ENCODE assay signal across 13 cellular contexts in the genomic region with DNA sequence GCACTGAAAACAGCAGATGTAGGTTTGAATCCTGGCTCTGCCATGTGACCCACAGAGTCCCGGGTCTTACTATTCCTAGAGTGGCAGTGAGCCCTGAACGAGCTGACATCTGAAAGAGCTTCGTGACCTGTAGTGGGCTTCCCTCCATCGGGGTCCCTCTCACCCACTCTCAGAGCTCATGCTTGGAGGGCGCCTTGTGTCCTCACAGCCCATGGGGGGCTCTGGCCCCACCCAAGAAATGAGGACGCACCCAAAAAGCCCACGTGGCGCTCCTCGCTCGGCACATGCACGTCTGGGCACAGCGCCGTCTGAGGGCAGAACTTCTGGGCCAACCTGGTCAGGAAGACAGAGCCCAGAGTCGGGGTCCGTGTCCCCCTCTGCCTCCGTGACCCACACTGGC. TPM values are rescaled to one million over a fixed set of nuclear protein-coding genes. Genes with fewer than 3 reads are reported as not detected.
DNase-seq lines count a peak whose midpoint lies in the region; ATAC-seq and TF ChIP-seq lines count a peak whose summit lies in the region.
"Had no signal": no experiment of that assay in that cellular context is flagged by ENCODE, and none has a peak within 500 bp of the region (broad histone marks: within the 10 kb centered on the region; RNA-seq: fewer than 3 reads in every experiment).

No MANE protein-coding gene starts in this region.

- peak overlapping the region; percentile 71 for H3K27ac ChIP-seq in WERI-Rb-1
- peak overlapping the region; percentile 46 for H3K27ac ChIP-seq in layer of hippocampus (ENCODE audit: low read depth, low read length)
- peak overlapping the region; percentile 66 to 74 for H3K27ac ChIP-seq in thoracic aorta

- peak; percentile 63 for DNase-seq in activated CD8-positive, alpha-beta memory T cell treated with anti-CD3 and anti-CD28 coated beads for 24 hours
- no peak for DNase-seq in activated CD8-positive, alpha-beta memory T cell treated with anti-CD3 and anti-CD28 coated beads, Interleukin-2, amount 50 U/mL, for 48 hours
- DNase-seq in WERI-Rb-1 (peak; percentile 40), thoracic aorta (ENCODE audit: low spot score) (no peak), iPS-NIHi11 (ENCODE audit: low spot score) (no peak), HK-2 (ENCODE audit: unreplicated experiment) (no peak)
- DNase-seq: GDM1, mesendoderm, NCI-H1092, occipital lobe had no signal

- H3K4me3 ChIP-seq in WERI-Rb-1 (ENCODE audit: low read depth, low read length) (peak overlapping the region; percentile 19; the same call in 1 of the 2 replicates), thoracic aorta (no peak overlapping the region)

- no peaks in the 10 kb centered on the region for H3K9me3 ChIP-seq in WERI-Rb-1 (ENCODE audit: severe bottlenecking)
- no peaks in the 10 kb centered on the region for H3K9me3 ChIP-seq in thoracic aorta

- peaks cover 8% of the 10 kb centered on the region for H3K36me3 ChIP-seq in WERI-Rb-1
- H3K36me3 ChIP-seq in thoracic aorta: peaks cover 30% of the 10 kb centered on the region

- H3K27me3 ChIP-seq in WERI-Rb-1 (ENCODE audit: insufficient read depth, low read depth, severe bottlenecking) (no peaks in the 10 kb centered on the region), layer of hippocampus (ENCODE audit: control insufficient read depth, insufficient read depth, low read length) (no peaks in the 10 kb centered on the region), thoracic aorta (replicated peaks; ENCODE audit: insufficient read depth) (no peaks in the 10 kb centered on the region)

- ATAC-seq in thoracic aorta (ENCODE audit: insufficient number of reproducible peaks, low FRiP score, low read depth): no peak
- ATAC-seq in GM18502 (IDR thresholded peaks at IDR 0.05; ENCODE audit: poor library complexity, unreplicated experiment): no peak
- ATAC-seq: HCT116 had no signal

- TF ChIP-seq CTCF in WERI-Rb-1 (IDR thresholded peaks at IDR 0.05; ENCODE audit: low read depth, low read length) (0 out of 2 replicates have a peak, but pooled peaks have one; percentile 0), thoracic aorta (IDR thresholded peaks at IDR 0.05) (no peak)

- H3K4me1 ChIP-seq in thoracic aorta (ENCODE audit: control insufficient read depth in 1 of 2, low read depth in 2 of 2): peaks cover 31 to 59% of the 10 kb centered on the region in 2 donors

RNA-seq across cellular contexts. Expression of gene LBH, which starts 23.7 kb away (rescaled TPM):
- total RNA-seq in thoracic aorta: 100 to 1,000 TPM; 121 to 210 TPM

Comparison
In these comparisons a context has a peak if more than half of its experiments do, and no peak if none do; other contexts are left out.
1. DNase-seq: peak in activated CD8-positive, alpha-beta memory T cell treated with anti-CD3 and anti-CD28 coated beads for 24 hours (single experiment) and WERI-Rb-1 (single experiment); none in activated CD8-positive, alpha-beta memory T cell treated with anti-CD3 and anti-CD28 coated beads, Interleukin-2, amount 50 U/mL, for 48 hours (single experiment), thoracic aorta (single experiment), iPS-NIHi11 (single experiment) and HK-2 (single experiment).
2. Peak in every context shown above with its lines, with median percentiles within 50 percentile points of each other: H3K27ac ChIP-seq.